In the genomic region with DNA sequence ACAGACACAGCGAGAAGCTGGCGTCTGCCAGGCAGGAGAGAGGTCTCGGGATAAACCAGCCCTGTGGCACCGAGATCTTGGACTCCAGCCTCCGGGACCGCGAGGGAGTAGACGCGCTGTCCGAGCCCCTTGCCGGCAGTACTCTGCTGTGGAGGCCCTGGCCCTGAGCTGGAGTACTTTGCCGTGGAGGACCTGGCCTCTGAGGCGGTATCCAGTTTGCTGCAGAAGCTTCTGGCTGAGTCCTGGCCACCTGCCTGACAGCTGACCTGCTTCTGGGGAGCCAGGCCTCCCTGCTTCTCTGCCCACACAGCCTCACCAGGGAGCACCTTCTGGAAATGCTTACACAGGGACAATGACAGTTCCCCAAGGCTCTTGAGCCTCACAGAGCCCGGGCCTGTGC, we compare ENCODE assay signal across 13 cellular contexts. TPM values are rescaled to one million over a fixed set of nuclear protein-coding genes. Genes with fewer than 3 reads are reported as not detected.
DNase-seq lines count a peak whose midpoint lies in the region; TF ChIP-seq lines count a peak whose summit lies in the region.
"Had no signal": no experiment of that assay in that cellular context is flagged by ENCODE, and none has a peak within 500 bp of the region (broad histone marks: within the 10 kb centered on the region; RNA-seq: fewer than 3 reads in every experiment).

No MANE protein-coding gene starts in this region.

- H2BK120ac ChIP-seq in H9 (ENCODE audit: low read depth, low read length, poor library complexity, severe bottlenecking) = no peak overlapping the region

- H3K4me1 Mint-ChIP-seq in H9 (peaks cover 7 to 18% of the 10 kb centered on the region in 2 experiments), CD14-positive monocyte (peaks cover 3% of the 10 kb centered on the region)

- H3K27ac ChIP-seq in H9 (ENCODE audit: insufficient read length, low read depth, low read length) = no peak overlapping the region
- H3K27ac ChIP-seq: GM23248 had no signal

- no peak overlapping the region for H4K8ac ChIP-seq in H9 (replicated peaks; ENCODE audit: insufficient read length, low read depth, low read length)

- no peaks in the 10 kb centered on the region for H4K20me1 ChIP-seq in H9 (ENCODE audit: control insufficient read depth, insufficient read depth, insufficient read length)

- H3K27me3 ChIP-seq in H9 (ENCODE audit: insufficient read depth, low read length) = no peaks in the 10 kb centered on the region

- no peak overlapping the region for H3K56ac ChIP-seq in H9 (ENCODE audit: insufficient read length, low read depth, low read length)

- intact Hi-C loops in CD14-positive monocyte (cut with micrococcal nuclease) = no loop called here

- H3T11ph ChIP-seq in H9 (ENCODE audit: low read length) = no peak overlapping the region

- H2AK5ac ChIP-seq in H9 (ENCODE audit: insufficient read length, low read length) = no peak overlapping the region

- H3K27me3 Mint-ChIP-seq in H9 (ENCODE audit: low read depth) = peaks cover 3% of the 10 kb centered on the region
- H3K27me3 Mint-ChIP-seq in CD14-positive monocyte (ENCODE audit: low read depth in 3 of 3) = peaks cover 0 to 12% (median 0%) of the 10 kb centered on the region in 3 donors

- no peak overlapping the region for H3K9ac ChIP-seq in H9 (ENCODE audit: extremely low read depth, insufficient read length, low read length)
- H3K9ac ChIP-seq: GM23248 had no signal

- H3K14ac ChIP-seq in H9 (ENCODE audit: insufficient read depth, low read length) = no peak overlapping the region; the same call in 1 of the 2 replicates

- no peak overlapping the region for H2BK20ac ChIP-seq in H9 (ENCODE audit: low read depth, low read length, poor library complexity, severe bottlenecking)

- H2BK15ac ChIP-seq in H9 (ENCODE audit: low read depth, low read length) = no peak overlapping the region

- H3K23me2 ChIP-seq in H9 (ENCODE audit: insufficient read length, low read depth, low read length, poor library complexity, severe bottlenecking) = no peaks in the 10 kb centered on the region

- no peak overlapping the region for H3K23ac ChIP-seq in H9 (ENCODE audit: insufficient read length, low read depth, low read length)

- no peak overlapping the region for H3K4me3 Mint-ChIP-seq in H9
- H3K4me3 Mint-ChIP-seq in CD14-positive monocyte = no peak overlapping the region

- no peak overlapping the region for H2BK12ac ChIP-seq in H9 (ENCODE audit: insufficient read length, low read depth, low read length)

- no peak overlapping the region for H2AFZ ChIP-seq in H9 (ENCODE audit: low read length)
- H2AFZ ChIP-seq: GM23248 had no signal

- TF ChIP-seq CTCF in H9 (conservative IDR thresholded peaks at IDR 0.05) (no peak), CD14-positive monocyte (IDR thresholded peaks at IDR 0.05) (no peak)

- H3K4me1 ChIP-seq in H9 (ENCODE audit: insufficient read depth, low read length) = no peaks in the 10 kb centered on the region

- no CpG with 5 or more reads among the region's 14 CpGs for WGBS in H9 (ENCODE audit: extremely low coverage, insufficient read length, low lambda C conversion rate)

- H3K27ac Mint-ChIP-seq in H9 (no peak overlapping the region; a peak in 1 of 7 replicates), CD14-positive monocyte (peak overlapping the region in 1 of 7 donors; percentile 42)

- H4K5ac ChIP-seq in H9 (ENCODE audit: insufficient read length, low read depth, low read length) = no peak overlapping the region

- H4K91ac ChIP-seq in H9 (ENCODE audit: insufficient read length, low read depth, low read length) = no peak overlapping the region

- no peaks in the 10 kb centered on the region for H3K79me1 ChIP-seq in H9 (ENCODE audit: insufficient read depth, low read depth, low read length, poor library complexity, severe bottlenecking)

- in situ Hi-C loops in G401 (cut with HindIII; ENCODE audit: low sequenced_read_pairs) = no loop called here

- H2BK5ac ChIP-seq in H9 (ENCODE audit: insufficient read length, low read length) = no peak overlapping the region

- peak; percentile 6 for DNase-seq in AG20443 (ENCODE audit: low spot score)
- peak; percentile 2 for DNase-seq in G401 (ENCODE audit: low spot score)
- DNase-seq in RPMI8226 = peak; percentile 35
- peak; percentile 39 for DNase-seq in myocyte (ENCODE audit: low read depth)
- no peak for DNase-seq in H9
- DNase-seq in iPS-NIHi11 (ENCODE audit: low spot score) = no peak
- DNase-seq in CD14-positive monocyte (ENCODE audit: low spot score) = no peak
- DNase-seq: DMS 273 treated with DMSO at 0.1 percent for 48 hours, KG1, NCI-H1105, NCI-H1694 treated with DMSO at 0.1 percent for 48 hours, NCI-H510A treated with DMSO at 0.1 percent for 48 hours had no signal

- H3K9me3 Mint-ChIP-seq in H9 (no peaks in the 10 kb centered on the region; a peak in 2 of 5 replicates), CD14-positive monocyte (no peaks in the 10 kb centered on the region)

- no peak overlapping the region for H3K18ac ChIP-seq in H9 (ENCODE audit: insufficient read length, low read depth, low read length)

- H3K9me3 ChIP-seq in H9 (ENCODE audit: control insufficient read depth, low read depth, low read length) = no peaks in the 10 kb centered on the region

- H3K36me3 Mint-ChIP-seq in H9 (ENCODE audit: insufficient read depth in 1 of 3, low read depth in 3 of 3) (no peaks in the 10 kb centered on the region), CD14-positive monocyte (peaks cover 13 to 48% of the 10 kb centered on the region in 2 donors)

- no peak overlapping the region for H3K4me2 ChIP-seq in H9 (ENCODE audit: insufficient read depth, insufficient read length, low read length)

- H3K79me2 ChIP-seq in H9 (ENCODE audit: insufficient read depth, low read length) = no peaks in the 10 kb centered on the region

- no peak overlapping the region for H3K4ac ChIP-seq in H9 (ENCODE audit: low read depth, low read length)

RNA-seq across cellular contexts. Expression of a gene that starts 31.6 kb away (rescaled TPM):
- 23.2 and 24.0 TPM in 2 replicates for total RNA-seq in G401 (2014; rRNA removed; shearing (Covaris generic))
- total RNA-seq in myocyte (60.7 and 73.1 TPM in 2 replicates), H9 (2021) (82.5 and 92.3 TPM in 2 replicates)
- polyA plus RNA-seq in myocyte (2012) = 103 TPM
- polyA plus RNA-seq in CD14-positive monocyte = 10 to 100 TPM; 30.9 to 35.7 TPM

Comparison
In these comparisons a context has a peak if more than half of its experiments do, and no peak if none do; other contexts are left out.
1. DNase-seq: peak in AG20443 (single experiment), G401 (single experiment), RPMI8226 (single experiment) and myocyte (single experiment); none in H9 (single experiment), iPS-NIHi11 (single experiment) and CD14-positive monocyte (single experiment).